Comparison of ENCODE assay signal across 20 cellular contexts in the genomic region with DNA sequence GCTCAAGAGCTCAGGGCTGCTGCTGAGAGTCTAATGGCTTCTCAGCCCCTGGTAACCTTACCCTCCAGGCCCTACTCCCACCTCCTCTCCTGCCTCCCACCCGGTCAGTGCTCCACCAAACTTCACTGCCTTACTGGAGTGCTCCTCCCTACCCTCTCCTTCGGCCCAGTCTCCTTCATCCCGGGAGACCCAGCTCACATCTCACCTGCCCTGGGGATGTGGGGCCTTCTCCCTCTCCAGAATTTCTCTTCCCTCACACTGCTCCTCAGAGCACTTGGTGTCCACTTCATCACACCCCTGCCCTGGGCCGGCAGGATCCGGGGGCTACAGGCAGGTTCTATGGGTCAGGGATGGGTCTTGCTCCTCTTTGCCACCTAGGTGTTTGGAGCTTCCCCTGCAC. TPM values are rescaled to one million over a fixed set of nuclear protein-coding genes. Genes with fewer than 3 reads are reported as not detected.
DNase-seq lines count a peak whose midpoint lies in the region; ATAC-seq, FAIRE-seq and TF ChIP-seq lines count a peak whose summit lies in the region.
"Had no signal": no experiment of that assay in that cellular context is flagged by ENCODE, and none has a peak within 500 bp of the region (broad histone marks: within the 10 kb centered on the region; RNA-seq: fewer than 3 reads in every experiment).

No MANE protein-coding gene starts in this region.

- H3K4me2 ChIP-seq in Karpas-422 (ENCODE audit: low read depth, low read length, poor library complexity, severe bottlenecking), result peak overlapping the region; percentile 56
- no peak overlapping the region for H3K4me2 ChIP-seq in K562 (ENCODE audit: insufficient read depth, low read length)
- H3K4me2 ChIP-seq: hepatocyte had no signal

- H3K9me3 Mint-ChIP-seq in T-helper 2 cell treated with Interferon-gamma antibody and Interleukin-4, amounts not matched to agents 5 μg/mL and 100 μg/mL, for 36 hours, result peaks cover 3% of the 10 kb centered on the region
- H3K9me3 Mint-ChIP-seq in natural killer cell, result no peaks in the 10 kb centered on the region

- no peak for TF ChIP-seq EP300 in K562 (IDR thresholded peaks at IDR 0.05; ENCODE audit: low read length)

- H3K9me1 ChIP-seq in K562 (ENCODE audit: control insufficient read depth, insufficient read depth, low read length), result no peaks in the 10 kb centered on the region

- H3K4me1 ChIP-seq in Karpas-422 (ENCODE audit: low read length) (peaks cover 94% of the 10 kb centered on the region), K562 (replicated peaks in 1 of 2; ENCODE audit: control insufficient read depth in 2 of 2, insufficient read depth in 2 of 2, low read length in 2 of 2) (peaks cover 40 to 60% of the 10 kb centered on the region in 2 experiments), heart left ventricle (peaks cover 0 to 53% (median 18%) of the 10 kb centered on the region in 12 donors)

- no peak for FAIRE-seq in K562 (lab: Jason Lieb, UNC)

- H2AFZ ChIP-seq in Karpas-422 (ENCODE audit: low read length), result no peak overlapping the region
- no peak overlapping the region for H2AFZ ChIP-seq in K562 (ENCODE audit: low read depth, low read length)
- H2AFZ ChIP-seq: hepatocyte had no signal

- H3K9me3 ChIP-seq in Karpas-422 (ENCODE audit: low read length), result no peaks in the 10 kb centered on the region
- H3K9me3 ChIP-seq in K562 (replicated peaks; ENCODE audit: control insufficient read depth, insufficient read depth, low read depth, low read length), result peaks cover 2% of the 10 kb centered on the region; the same call in 1 of the 2 replicates
- no peaks in the 10 kb centered on the region for H3K9me3 ChIP-seq in heart left ventricle
- H3K9me3 ChIP-seq: upper lobe of left lung had no signal

- H3K27ac ChIP-seq in Karpas-422 (ENCODE audit: low read length) (peak overlapping the region; percentile 93), K562 (ENCODE audit: extremely low read depth, low read depth, low read length) (no peak overlapping the region), heart left ventricle (no peak overlapping the region)
- H3K27ac ChIP-seq: 22Rv1, C4-2B, hepatocyte, SK-N-MC, upper lobe of left lung had no signal

- ATAC-seq in K562 (no peak), natural killer cell (no peak), heart left ventricle (no peak), GM18870 (IDR thresholded peaks at IDR 0.05; ENCODE audit: unreplicated experiment) (no peak)

- no peaks in the 10 kb centered on the region for H3K9me2 ChIP-seq in Karpas-422 (replicated peaks; ENCODE audit: insufficient read depth, low read length)

- DNase-seq in T-helper 2 cell treated with Interferon-gamma antibody and Interleukin-4, amounts not matched to agents 5 μg/mL and 100 μg/mL, for 36 hours (ENCODE audit: low spot score), result no peak
- DNase-seq in T-helper 2 cell, result no peak
- DNase-seq in Karpas-422, result no peak
- no peak for DNase-seq in K562 (ENCODE audit: extremely low read depth in 1 of 4, low spot score in 3 of 4)
- DNase-seq in natural killer cell, result no peak
- no peak for DNase-seq in KG1 (lab: John Stamatoyannopoulos, UW)
- no peak for DNase-seq in heart left ventricle
- DNase-seq: activated CD4-positive, alpha-beta T cell treated with anti-CD3 and anti-CD28 coated beads for 48 hours; anterior cingulate cortex; DMS79; kidney glomerular epithelial cell; NCI-H1092; NCI-H526; stimulated activated naive CD4-positive, alpha-beta T cell treated with Interleukin-2 at 50 U/mL for 16 hours; upper lobe of left lung had no signal

- no peaks in the 10 kb centered on the region for H3K27me3 ChIP-seq in Karpas-422 (ENCODE audit: low read length)
- no peaks in the 10 kb centered on the region for H3K27me3 ChIP-seq in K562 (ENCODE audit: control insufficient read depth in 2 of 2, insufficient read depth in 2 of 2, low read length in 2 of 2)
- no peaks in the 10 kb centered on the region for H3K27me3 ChIP-seq in heart left ventricle
- H3K27me3 ChIP-seq: hepatocyte, upper lobe of left lung had no signal

- 80% methylated on average over 5 of the region's 5 CpGs for WGBS in K562 (ENCODE audit: insufficient coverage, low coverage, missing lambda C conversion rate)
- WGBS in heart left ventricle, 4 donors, result 86 to 94% (median 92%) methylated on average over 5 of the region's 5 CpGs

- peaks cover 60% of the 10 kb centered on the region for H3K79me2 ChIP-seq in Karpas-422 (ENCODE audit: low read length)
- H3K79me2 ChIP-seq in K562 (ENCODE audit: control insufficient read depth, insufficient read depth, low read length), result peaks cover 26% of the 10 kb centered on the region

- H3K27ac Mint-ChIP-seq in T-helper 2 cell treated with Interferon-gamma antibody and Interleukin-4, amounts not matched to agents 5 μg/mL and 100 μg/mL, for 36 hours, result no peak overlapping the region
- peak overlapping the region; percentile 73 to 95 for H3K27ac Mint-ChIP-seq in natural killer cell

- TF ChIP-seq RAD21 in K562 (CRISPR knock-in tag; conservative IDR thresholded peaks at IDR 0.05 in 1 of 2, IDR thresholded peaks at IDR 0.05 in 1 of 2), result no peak

- peaks cover 41% of the 10 kb centered on the region for H3K36me3 ChIP-seq in Karpas-422 (ENCODE audit: insufficient read depth, low read length)
- H3K36me3 ChIP-seq in K562 (ENCODE audit: control insufficient read depth, insufficient read depth, low read length), result peaks cover 21% of the 10 kb centered on the region; the same call in 2 of the 3 replicates
- peaks cover 0 to 48% (median 2%) of the 10 kb centered on the region in 9 donors for H3K36me3 ChIP-seq in heart left ventricle

- in situ Hi-C loops in K562 (cut with MboI), result loop anchor here (25.0 kb wide), 1 partner anchor 210 kb away; the partner anchor contains the start of gene CFC1

- TF ChIP-seq CTCF in K562 (IDR thresholded peaks at IDR 0.05 in 2 of 3, conservative IDR thresholded peaks at IDR 0.05 in 1 of 3; ENCODE audit: insufficient read depth in 2 of 3, low read depth in 1 of 3, low read length in 3 of 3), result no peak
- no peak for TF ChIP-seq CTCF in natural killer cell (IDR thresholded peaks at IDR 0.05)
- no peak for TF ChIP-seq CTCF in heart left ventricle (IDR thresholded peaks at IDR 0.05)

- no peaks in the 10 kb centered on the region for H4K20me1 ChIP-seq in Karpas-422 (ENCODE audit: insufficient read depth, low read depth, low read length)
- H4K20me1 ChIP-seq in K562 (replicated peaks; ENCODE audit: control insufficient read depth, insufficient read depth, low read length), result no peaks in the 10 kb centered on the region

- H3K36me3 Mint-ChIP-seq in T-helper 2 cell treated with Interferon-gamma antibody and Interleukin-4, amounts not matched to agents 5 μg/mL and 100 μg/mL, for 36 hours (ENCODE audit: low read depth), result peaks cover 74% of the 10 kb centered on the region
- peaks cover 10% of the 10 kb centered on the region for H3K36me3 Mint-ChIP-seq in natural killer cell

- no TSS peak for BruUV-seq in K562 (replicated peaks; lab: Mats Ljungman, UMichigan)

- H3K9ac ChIP-seq in Karpas-422 (ENCODE audit: low read length) (peak overlapping the region; percentile 72), K562 (ENCODE audit: insufficient read depth in 1 of 2, low read depth in 2 of 2, low read length in 2 of 2) (peak overlapping the region in 1 of 2 experiments; percentile 54; a peak in 1 of 4 replicates)

- CTCF ChIA-PET in K562 (lab: Yijun Ruan, JAX; ENCODE audit: low intra/inter-chr PET ratio), result no interaction called here

- intact Hi-C loops in K562 (cut with micrococcal nuclease) (no loop called here), natural killer cell (cut with micrococcal nuclease) (no loop called here), heart left ventricle (cut with DNase I) (no loop called here)

- H3K4me3 ChIP-seq in Karpas-422 (ENCODE audit: low read length) (peak overlapping the region; percentile 41), K562 (no peak overlapping the region), heart left ventricle (no peak overlapping the region)
- H3K4me3 ChIP-seq: hepatocyte, SK-N-MC, upper lobe of left lung had no signal

- peaks cover 61% of the 10 kb centered on the region for H3K4me1 Mint-ChIP-seq in T-helper 2 cell treated with Interferon-gamma antibody and Interleukin-4, amounts not matched to agents 5 μg/mL and 100 μg/mL, for 36 hours (ENCODE audit: low read depth)
- peaks cover 93 to 97% of the 10 kb centered on the region in 2 donors for H3K4me1 Mint-ChIP-seq in natural killer cell

- H3K27me3 Mint-ChIP-seq in T-helper 2 cell treated with Interferon-gamma antibody and Interleukin-4, amounts not matched to agents 5 μg/mL and 100 μg/mL, for 36 hours (ENCODE audit: low read depth), result no peaks in the 10 kb centered on the region
- no peaks in the 10 kb centered on the region for H3K27me3 Mint-ChIP-seq in natural killer cell (ENCODE audit: low read depth in 2 of 2)

- H3K4me3 Mint-ChIP-seq in T-helper 2 cell treated with Interferon-gamma antibody and Interleukin-4, amounts not matched to agents 5 μg/mL and 100 μg/mL, for 36 hours, result peak overlapping the region; percentile 6
- H3K4me3 Mint-ChIP-seq in natural killer cell, result no peak overlapping the region

- no peak for TF ChIP-seq POLR2A in K562 (conservative IDR thresholded peaks at IDR 0.05)
- TF ChIP-seq POLR2A in heart left ventricle (IDR thresholded peaks at IDR 0.05), result no peak

- POLR2A ChIA-PET in K562 (lab: Yijun Ruan, JAX), result interaction anchor here (0.7 to 4.0 kb wide), 3 partner anchors 16 to 196 kb away, joined by 3 to 18 read pairs (median 3); partner anchors contain the start of genes PTPN18 and SMPD4

RNA-seq across cellular contexts. Expression of gene PTPN18, which starts 21.6 kb away (rescaled TPM):
- total RNA-seq in Karpas-422 (2014; rRNA removed; shearing (Covaris generic); ENCODE audit: low replicate concordance), result 229 and 264 TPM in 2 replicates
- 213 and 354 TPM in 2 replicates for total RNA-seq in K562 (2011; cell fraction: chromatin; rRNA removed; ENCODE audit: low replicate concordance)
- 191 TPM in 2 replicates for total RNA-seq in K562 (2011; cell fraction: nucleolus; rRNA removed)
- total RNA-seq in K562 (2011; cell fraction: nucleoplasm; rRNA removed), result 220 and 291 TPM in 2 replicates
- total RNA-seq in K562 (2014; rRNA removed) (49.6 and 57.0 TPM in 2 replicates), K562 (2014; rRNA removed; fragmentation: Illumina TruSeq; extraction: Trizol) (36.9 and 37.6 TPM in 2 replicates), K562 (2015; rRNA removed; fragmentation: Illumina TruSeq; extraction: Trizol) (35.2 and 38.5 TPM in 2 replicates), K562 (2021) (64.0 and 64.4 TPM in 2 replicates), natural killer cell (100 to 1,000 TPM; 189 to 194 (median 192) TPM), heart left ventricle (10 to 100 TPM in 8 of 9 donors, 1 to 10 TPM in 1; 9.7 to 42.5 (median 11.1) TPM)
- polyA plus RNA-seq in K562 (2011; rRNA removed) (51.0 and 58.7 TPM in 2 replicates), K562 (2014; fragmentation: Illumina TruSeq; extraction: Trizol) (79.5 and 90.7 TPM in 2 replicates), K562 (2014; fragmentation: Nextera tagmentation; extraction: Ambion mirVana) (10 to 100 TPM; 11.6 to 19.3 TPM), K562 (2014; rRNA removed) (67.4 and 76.7 TPM in 2 replicates), heart left ventricle (10 to 100 TPM; 16.3 to 16.8 TPM)
- polyA plus RNA-seq in K562 (2011; cell fraction: cytosol; rRNA removed), result 53.2 and 74.2 TPM in 2 replicates
- 140 and 232 TPM in 2 replicates for polyA plus RNA-seq in K562 (2011; cell fraction: nucleus; rRNA removed)
- 44.4 and 61.5 TPM in 2 replicates for polyA plus RNA-seq in K562 (2012)
- 42.3 and 45.7 TPM in 2 replicates for polyA minus RNA-seq in K562 (2011; rRNA and poly(A)+ RNA removed)
- polyA minus RNA-seq in K562 (2011; cell fraction: cytosol; rRNA and poly(A)+ RNA removed), result 31.4 and 33.8 TPM in 2 replicates
- polyA minus RNA-seq in K562 (2011; cell fraction: nucleus; rRNA and poly(A)+ RNA removed), result 74.3 and 76.3 TPM in 2 replicates

RNA-seq across cellular contexts. Expression of gene IMP4, which starts 34.8 kb away (rescaled TPM):
- 233 and 379 TPM in 2 replicates for total RNA-seq in Karpas-422 (2014; rRNA removed; shearing (Covaris generic); ENCODE audit: low replicate concordance)
- 74.0 and 256 TPM in 2 replicates for total RNA-seq in K562 (2011; cell fraction: chromatin; rRNA removed; ENCODE audit: low replicate concordance)
- total RNA-seq in K562 (2011; cell fraction: nucleolus; rRNA removed), result 209 and 220 TPM in 2 replicates
- 139 and 147 TPM in 2 replicates for total RNA-seq in K562 (2011; cell fraction: nucleoplasm; rRNA removed)
- total RNA-seq in K562 (2014; rRNA removed), result 187 and 239 TPM in 2 replicates
- 42.1 and 52.9 TPM in 2 replicates for total RNA-seq in K562 (2014; rRNA removed; fragmentation: Illumina TruSeq; extraction: Trizol)
- total RNA-seq in K562 (2015; rRNA removed; fragmentation: Illumina TruSeq; extraction: Trizol), result 97.8 and 103 TPM in 2 replicates
- total RNA-seq in K562 (2021), result 164 and 167 TPM in 2 replicates
- 127 and 158 TPM in 2 replicates for polyA plus RNA-seq in K562 (2011; rRNA removed)
- polyA plus RNA-seq in K562 (2011; cell fraction: cytosol; rRNA removed), result 271 and 517 TPM in 2 replicates
- 407 and 557 TPM in 2 replicates for polyA plus RNA-seq in K562 (2011; cell fraction: nucleus; rRNA removed)
- 134 and 149 TPM in 2 replicates for polyA plus RNA-seq in K562 (2012)
- 100.0 and 155 TPM in 2 replicates for polyA plus RNA-seq in K562 (2014; fragmentation: Illumina TruSeq; extraction: Trizol)
- 10 to 100 TPM; 35.4 to 53.3 TPM for polyA plus RNA-seq in K562 (2014; fragmentation: Nextera tagmentation; extraction: Ambion mirVana)
- polyA plus RNA-seq in K562 (2014; rRNA removed), result 209 and 231 TPM in 2 replicates
- polyA minus RNA-seq in K562 (2011; rRNA and poly(A)+ RNA removed), result 51.7 and 70.1 TPM in 2 replicates
- 78.1 and 83.2 TPM in 2 replicates for polyA minus RNA-seq in K562 (2011; cell fraction: cytosol; rRNA and poly(A)+ RNA removed)
- polyA minus RNA-seq in K562 (2011; cell fraction: nucleus; rRNA and poly(A)+ RNA removed), result 115 and 121 TPM in 2 replicates
- total RNA-seq in natural killer cell, result 10 to 100 TPM; 60.5 to 80.6 (median 72.9) TPM
- 100 to 1,000 TPM in 2 of 9 donors, 10 to 100 TPM in 7; 55.8 to 130 (median 68.5) TPM for total RNA-seq in heart left ventricle
- polyA plus RNA-seq in heart left ventricle, result 100 to 1,000 TPM in 1 of 2 donors, 10 to 100 TPM in 1; 73.7 to 209 TPM
